In the genomic region with DNA sequence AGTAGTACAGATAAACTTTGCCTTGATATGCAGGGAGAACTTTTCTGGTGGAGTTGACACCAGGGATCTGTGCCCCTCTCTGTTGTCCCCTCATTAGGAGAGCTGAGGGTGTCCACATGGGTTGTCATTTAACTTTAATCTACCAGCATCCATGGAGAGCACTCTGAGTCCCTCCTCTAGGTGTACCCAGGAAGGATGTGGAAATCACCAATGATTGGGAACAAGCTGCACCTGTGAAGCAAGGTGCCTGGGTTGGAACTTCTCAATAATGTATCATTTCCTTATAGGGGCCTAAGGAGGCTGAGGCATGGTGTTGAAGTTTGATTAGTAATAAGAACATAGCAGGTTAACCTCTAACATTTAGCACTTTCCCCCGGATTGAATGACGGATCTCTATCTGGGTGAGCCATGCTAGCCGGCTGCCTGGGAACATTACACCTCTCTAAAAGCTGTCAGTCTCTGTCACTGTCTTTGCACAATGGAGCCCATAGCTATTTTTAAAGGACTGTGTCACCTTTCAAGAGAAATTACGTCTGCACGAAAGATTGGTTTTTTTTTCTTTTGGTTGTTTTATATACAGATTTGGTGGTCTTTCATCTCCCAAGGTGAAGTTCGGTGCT, we compare ENCODE assay signal across 1 cellular context.
TF ChIP-seq lines count a peak whose summit lies in the region.

No MANE protein-coding gene starts in this region.

TF ChIP-seq in neural cell, 6 proteins besides CTCF, POLR2A, EP300 and RAD21 (continued from another document):
- TF ChIP-seq, protein P1, sequence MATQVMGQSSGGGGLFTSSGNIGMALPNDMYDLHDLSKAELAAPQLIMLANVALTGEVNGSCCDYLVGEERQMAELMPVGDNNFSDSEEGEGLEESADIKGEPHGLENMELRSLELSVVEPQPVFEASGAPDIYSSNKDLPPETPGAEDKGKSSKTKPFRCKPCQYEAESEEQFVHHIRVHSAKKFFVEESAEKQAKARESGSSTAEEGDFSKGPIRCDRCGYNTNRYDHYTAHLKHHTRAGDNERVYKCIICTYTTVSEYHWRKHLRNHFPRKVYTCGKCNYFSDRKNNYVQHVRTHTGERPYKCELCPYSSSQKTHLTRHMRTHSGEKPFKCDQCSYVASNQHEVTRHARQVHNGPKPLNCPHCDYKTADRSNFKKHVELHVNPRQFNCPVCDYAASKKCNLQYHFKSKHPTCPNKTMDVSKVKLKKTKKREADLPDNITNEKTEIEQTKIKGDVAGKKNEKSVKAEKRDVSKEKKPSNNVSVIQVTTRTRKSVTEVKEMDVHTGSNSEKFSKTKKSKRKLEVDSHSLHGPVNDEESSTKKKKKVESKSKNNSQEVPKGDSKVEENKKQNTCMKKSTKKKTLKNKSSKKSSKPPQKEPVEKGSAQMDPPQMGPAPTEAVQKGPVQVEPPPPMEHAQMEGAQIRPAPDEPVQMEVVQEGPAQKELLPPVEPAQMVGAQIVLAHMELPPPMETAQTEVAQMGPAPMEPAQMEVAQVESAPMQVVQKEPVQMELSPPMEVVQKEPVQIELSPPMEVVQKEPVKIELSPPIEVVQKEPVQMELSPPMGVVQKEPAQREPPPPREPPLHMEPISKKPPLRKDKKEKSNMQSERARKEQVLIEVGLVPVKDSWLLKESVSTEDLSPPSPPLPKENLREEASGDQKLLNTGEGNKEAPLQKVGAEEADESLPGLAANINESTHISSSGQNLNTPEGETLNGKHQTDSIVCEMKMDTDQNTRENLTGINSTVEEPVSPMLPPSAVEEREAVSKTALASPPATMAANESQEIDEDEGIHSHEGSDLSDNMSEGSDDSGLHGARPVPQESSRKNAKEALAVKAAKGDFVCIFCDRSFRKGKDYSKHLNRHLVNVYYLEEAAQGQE (IDR thresholded peaks at IDR 0.05; ENCODE audit: borderline replicate concordance) = no peak
- no peak for TF ChIP-seq POLR2AphosphoS5 (IDR thresholded peaks at IDR 0.05)
